8 cellular contexts compared by ENCODE assay signal in the genomic region with DNA sequence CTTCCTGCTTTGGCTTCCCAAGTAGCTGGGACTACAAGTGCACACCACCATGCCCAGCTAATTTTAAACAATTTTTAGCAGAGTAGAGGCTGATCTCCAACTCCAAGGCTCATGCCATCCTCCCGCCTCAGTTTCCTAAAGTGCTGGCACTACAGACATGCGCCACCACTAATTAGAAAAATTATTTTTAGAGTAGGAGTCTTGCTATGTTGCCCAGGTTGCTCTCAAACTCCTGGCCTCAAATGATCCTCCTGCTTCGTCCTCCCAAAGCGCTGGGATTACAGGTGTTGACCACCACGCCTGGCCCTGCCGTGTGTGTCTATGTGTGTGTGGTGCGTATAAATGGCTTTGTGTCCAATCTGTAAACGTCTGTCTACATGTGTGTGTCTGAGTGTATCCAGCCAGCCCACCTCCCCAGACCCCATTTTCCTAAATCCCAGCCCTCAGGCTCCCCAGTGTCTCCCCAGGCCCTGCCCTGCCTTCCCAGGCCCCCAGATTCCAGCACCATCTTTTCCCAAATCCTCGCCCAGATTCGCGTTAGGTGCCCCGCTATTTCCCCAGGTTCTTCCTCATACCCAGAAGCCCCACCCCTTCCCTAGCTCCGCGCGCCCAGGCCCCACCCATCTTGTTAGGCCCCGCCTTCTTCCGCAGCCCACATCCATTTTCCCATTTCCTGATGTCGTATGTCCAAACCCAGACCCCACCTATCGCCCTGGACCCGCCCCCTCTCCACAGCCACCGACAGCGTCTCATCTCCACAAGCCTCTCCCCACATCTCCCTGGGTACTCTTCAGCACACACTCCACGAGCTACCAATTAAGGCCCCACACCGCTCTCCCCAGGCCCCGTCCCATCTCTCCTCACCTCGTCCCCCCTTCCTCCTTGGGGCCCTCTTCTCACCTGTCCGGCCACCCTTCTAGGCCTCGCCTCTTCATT. TPM values are rescaled to one million over a fixed set of nuclear protein-coding genes. Genes with fewer than 3 reads are reported as not detected.
DNase-seq lines count a peak whose midpoint lies in the region; ATAC-seq and TF ChIP-seq lines count a peak whose summit lies in the region.

No MANE protein-coding gene starts in this region.

- ATAC-seq in HG02642 (IDR thresholded peaks at IDR 0.05; ENCODE audit: poor library complexity, unreplicated experiment) (no peak), GM18511 (IDR thresholded peaks at IDR 0.05; ENCODE audit: unreplicated experiment) (no peak)

- H3K36me3 Mint-ChIP-seq in neural crest cell (ENCODE audit: low read depth): no peaks in the 10 kb centered on the region

- H3K4me3 ChIP-seq in cardiac fibroblast (replicated peaks in 1 of 2; ENCODE audit: low read depth in 2 of 2, low read length in 2 of 2): no peak overlapping the region

- DNase-seq in EL (peak; percentile 22), NCI-H2029 treated with DMSO at 0.1 percent for 48 hours (lab: John Stamatoyannopoulos, UW) (peak; percentile 25), cardiac fibroblast (ENCODE audit: low read depth in 2 of 2) (peak; percentile 18 to 26), neural crest cell (ENCODE audit: low read depth, low spot score) (no peak)
- no peak for DNase-seq in NK-92 treated with Interleukin-12 subunit alpha and Interleukin-12 subunit beta, amount 100 ng/mL, for 24 hours (lab: John Stamatoyannopoulos, UW)
- DNase-seq in stimulated activated naive CD4-positive, alpha-beta T cell treated with Interleukin-2 at 50 U/mL for 16 hours (lab: John Stamatoyannopoulos, UW): no peak

- H3K4me3 Mint-ChIP-seq in neural crest cell: peak overlapping the region; percentile 61

- no peaks in the 10 kb centered on the region for H3K9me3 Mint-ChIP-seq in neural crest cell

- peaks cover 22% of the 10 kb centered on the region for H3K4me1 Mint-ChIP-seq in neural crest cell

- H3K27ac Mint-ChIP-seq in neural crest cell (ENCODE audit: unreplicated experiment): no peak overlapping the region

- peaks cover 97% of the 10 kb centered on the region for H3K27me3 Mint-ChIP-seq in neural crest cell (ENCODE audit: low read depth)

- TF ChIP-seq CTCF in cardiac fibroblast (IDR thresholded peaks at IDR 0.05; ENCODE audit: low read depth, low read length): no peak
- TF ChIP-seq CTCF in neural crest cell (conservative IDR thresholded peaks at IDR 0.05): no peak

RNA-seq across cellular contexts. Expression of gene SLC8A2, which starts 24.9 kb away (rescaled TPM):
- total RNA-seq in neural crest cell: 0.61 and 0.70 TPM in 2 replicates

RNA-seq across cellular contexts. Expression of gene MEIS3, which starts 27.5 kb away (rescaled TPM):
- 99.9 and 109 TPM in 2 replicates for total RNA-seq in neural crest cell

RNA-seq across cellular contexts. Expression of gene KPTN, which starts 37.2 kb away (rescaled TPM):
- total RNA-seq in neural crest cell: 30.0 and 30.2 TPM in 2 replicates

Comparison
In these comparisons a context has a peak if more than half of its experiments do, and no peak if none do; other contexts are left out.
1. DNase-seq: peak in EL (single experiment), NCI-H2029 treated with DMSO at 0.1 percent for 48 hours (single experiment) and cardiac fibroblast (2 of 2); none in neural crest cell (single experiment), NK-92 treated with Interleukin-12 subunit alpha and Interleukin-12 subunit beta, amount 100 ng/mL, for 24 hours (single experiment) and stimulated activated naive CD4-positive, alpha-beta T cell treated with Interleukin-2 at 50 U/mL for 16 hours (single experiment).